In the genomic region with DNA sequence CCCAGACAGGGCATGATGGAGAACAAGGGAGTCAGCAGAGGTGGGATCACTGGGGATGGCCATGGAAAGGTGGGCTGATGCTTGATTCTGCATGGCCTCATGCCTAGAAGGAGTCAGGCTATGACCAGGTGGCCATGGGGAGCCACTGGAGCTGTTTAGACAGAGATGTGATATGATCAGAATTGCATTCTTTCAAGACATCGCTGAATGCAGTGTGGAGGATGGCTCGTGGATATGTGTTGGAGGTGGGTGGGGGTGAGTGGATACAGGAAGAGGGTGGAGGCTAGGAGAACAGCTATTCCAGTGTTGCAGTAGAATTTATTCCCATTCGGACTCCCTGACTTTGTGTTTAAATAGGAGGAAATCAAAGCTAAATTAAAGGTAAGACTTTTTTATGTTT, we compare ENCODE assay signal across 3 cellular contexts.
"Had no signal": no experiment of that assay in that cellular context is flagged by ENCODE, and none has a peak within 500 bp of the region (broad histone marks: within the 10 kb centered on the region; RNA-seq: fewer than 3 reads in every experiment).

No MANE protein-coding gene starts in this region.

- H3K4me3 ChIP-seq: GM12878 had no signal

- DNase-seq: GDM1, GF-D8 had no signal
